In the genomic region with DNA sequence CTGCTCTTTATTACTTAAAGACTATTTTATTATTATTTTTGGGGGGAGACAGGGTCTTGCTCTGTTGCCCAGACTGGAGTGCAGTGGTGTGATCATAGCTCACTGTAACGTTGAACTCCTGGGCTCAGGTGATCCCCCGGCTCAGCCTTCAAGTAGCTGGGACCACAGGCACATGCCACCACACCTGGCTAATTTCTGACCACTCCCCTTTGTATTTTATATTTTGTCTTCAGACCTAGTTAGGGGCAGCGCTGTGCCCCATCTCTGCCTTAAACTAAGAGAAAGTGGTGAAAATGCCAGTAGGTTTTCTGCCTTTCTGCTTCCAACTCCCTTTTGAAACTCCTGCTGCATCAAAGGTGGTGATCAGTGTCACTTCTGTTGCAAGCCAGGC, we compare ENCODE assay signal across 9 cellular contexts.
DNase-seq lines count a peak whose midpoint lies in the region; ATAC-seq, FAIRE-seq and TF ChIP-seq lines count a peak whose summit lies in the region.
"Had no signal": no experiment of that assay in that cellular context is flagged by ENCODE, and none has a peak within 500 bp of the region (broad histone marks: within the 10 kb centered on the region; RNA-seq: fewer than 3 reads in every experiment).

No MANE protein-coding gene starts in this region.

- no peaks in the 10 kb centered on the region for H3K79me2 ChIP-seq in mammary epithelial cell (ENCODE audit: insufficient read depth, low read length)

- FAIRE-seq in pancreas (lab: Jason Lieb, UNC) (no peak), RCC 7860 (lab: Jason Lieb, UNC) (no peak)

- peak overlapping the region in 6 of 11 experiments; percentile 11 to 95 (median 82); a peak in 10 of 22 replicates for H3K27ac ChIP-seq in BLaER1 treated with 17β-estradiol and CSF1 and Interleukin-3, amounts not matched to agents 10 nM and 100 nM
- H3K27ac ChIP-seq in IMR-90 (ENCODE audit: insufficient read depth, low read length) (peak overlapping the region; percentile 87), mammary epithelial cell (ENCODE audit: insufficient read depth, low read depth, low read length) (peak overlapping the region; percentile 72), pancreas (peak overlapping the region in 3 of 4 donors; percentile 51 to 84 (median 76)), neuronal stem cell (replicated peaks; ENCODE audit: low read length) (no peak overlapping the region)

- peaks cover 0 to 91% (median 0%) of the 10 kb centered on the region in 11 experiments; a peak in 7 of 22 replicates for H3K27me3 ChIP-seq in BLaER1 treated with 17β-estradiol and CSF1 and Interleukin-3, amounts not matched to agents 10 nM and 100 nM
- H3K27me3 ChIP-seq in IMR-90 (ENCODE audit: control insufficient read depth, insufficient read depth, low read length) (no peaks in the 10 kb centered on the region), mammary epithelial cell (ENCODE audit: insufficient read depth, low read length) (no peaks in the 10 kb centered on the region), pancreas (no peaks in the 10 kb centered on the region), neuronal stem cell (ENCODE audit: control insufficient read depth in 3 of 3, insufficient read depth in 3 of 3, low read depth in 1 of 3, low read length in 3 of 3) (no peaks in the 10 kb centered on the region)

- H3K4me1 ChIP-seq in BLaER1 treated with 17β-estradiol and CSF1 and Interleukin-3, amounts not matched to agents 10 nM and 100 nM = peaks cover 52 to 58% (median 56%) of the 10 kb centered on the region in 10 experiments
- H3K4me1 ChIP-seq in IMR-90 (ENCODE audit: control insufficient read depth, insufficient read depth, low read length) (peaks cover 18% of the 10 kb centered on the region), mammary epithelial cell (ENCODE audit: insufficient read depth, low read length) (peaks cover 41% of the 10 kb centered on the region), pancreas (peaks cover 12 to 22% (median 21%) of the 10 kb centered on the region in 3 donors), neuronal stem cell (ENCODE audit: control insufficient read depth in 2 of 2, insufficient read depth in 1 of 2, low read depth in 1 of 2, low read length in 2 of 2) (peaks cover 4 to 28% of the 10 kb centered on the region in 2 donors)

- peak overlapping the region; percentile 82; the same call in 1 of the 2 replicates for H4K5ac ChIP-seq in IMR-90 (ENCODE audit: low read depth, low read length)

- TF ChIP-seq RAD21 in IMR-90 (IDR thresholded peaks at IDR 0.05; ENCODE audit: low read length) = no peak

- no peak for ATAC-seq in IMR-90 (ENCODE audit: low read depth)
- peak in 1 of 4 donors; percentile 45 for ATAC-seq in pancreas
- no peak for ATAC-seq in left lobe of liver

- TF ChIP-seq CTCF in IMR-90 (conservative IDR thresholded peaks at IDR 0.05; ENCODE audit: low read depth, low read length) = no peak
- no peak for TF ChIP-seq CTCF in mammary epithelial cell (conservative IDR thresholded peaks at IDR 0.05 in 1 of 2, IDR thresholded peaks at IDR 0.05 in 1 of 2; ENCODE audit: extremely low read depth in 1 of 2, insufficient read depth in 1 of 2, low read depth in 1 of 2, low read length in 2 of 2)
- no peak for TF ChIP-seq CTCF in pancreas (IDR thresholded peaks at IDR 0.05)

- H3K36me3 ChIP-seq in BLaER1 treated with 17β-estradiol and CSF1 and Interleukin-3, amounts not matched to agents 10 nM and 100 nM = peaks cover 30 to 47% (median 37%) of the 10 kb centered on the region in 11 experiments
- H3K36me3 ChIP-seq in IMR-90 (ENCODE audit: control insufficient read depth, insufficient read depth, low read length) (peaks cover 13% of the 10 kb centered on the region), mammary epithelial cell (ENCODE audit: insufficient read depth, low read length) (peaks cover 23% of the 10 kb centered on the region), pancreas (peaks cover 0 to 7% (median 0%) of the 10 kb centered on the region in 3 donors), neuronal stem cell (replicated peaks in 1 of 2; ENCODE audit: control insufficient read depth in 2 of 2, insufficient read depth in 2 of 2, low read length in 2 of 2) (peaks cover 13 to 35% of the 10 kb centered on the region in 2 donors)

- H3K14ac ChIP-seq in IMR-90 (replicated peaks; ENCODE audit: low read depth, low read length) (0 out of 2 replicates have a peak overlapping the region, but pooled peaks have one; percentile 51), neuronal stem cell (ENCODE audit: low read length) (no peak overlapping the region)

- H3K18ac ChIP-seq in IMR-90 (ENCODE audit: low read depth, low read length) (peak overlapping the region; percentile 84), neuronal stem cell (ENCODE audit: low read length) (no peak overlapping the region)

- no peak overlapping the region for H3K23ac ChIP-seq in IMR-90 (ENCODE audit: low read depth, low read length)
- H3K23ac ChIP-seq in neuronal stem cell (ENCODE audit: low read depth, low read length, poor library complexity) = no peak overlapping the region

- peaks cover 0 to 9% (median 5%) of the 10 kb centered on the region in 11 experiments; a peak in 14 of 22 replicates for H3K9me3 ChIP-seq in BLaER1 treated with 17β-estradiol and CSF1 and Interleukin-3, amounts not matched to agents 10 nM and 100 nM (replicated peaks in 1 of 11)
- H3K9me3 ChIP-seq in IMR-90 (ENCODE audit: control insufficient read depth, insufficient read depth, low read length) = no peaks in the 10 kb centered on the region
- H3K9me3 ChIP-seq in mammary epithelial cell (replicated peaks; ENCODE audit: insufficient read depth, low read length) = no peaks in the 10 kb centered on the region
- H3K9me3 ChIP-seq in pancreas = no peaks in the 10 kb centered on the region
- H3K9me3 ChIP-seq in neuronal stem cell (replicated peaks in 1 of 2; ENCODE audit: control insufficient read depth in 2 of 2, insufficient read depth in 1 of 2, low read depth in 1 of 2, low read length in 2 of 2) = no peaks in the 10 kb centered on the region

- peak overlapping the region in 9 of 11 experiments; percentile 28 to 84 (median 66); a peak in 14 of 22 replicates for H3K9ac ChIP-seq in BLaER1 treated with 17β-estradiol and CSF1 and Interleukin-3, amounts not matched to agents 10 nM and 100 nM
- H3K9ac ChIP-seq in IMR-90 (ENCODE audit: low read depth, low read length) (peak overlapping the region; percentile 43; the same call in 1 of the 2 replicates), mammary epithelial cell (ENCODE audit: insufficient read depth, low read length) (peak overlapping the region; percentile 36), neuronal stem cell (ENCODE audit: low read depth, low read length, poor library complexity) (no peak overlapping the region)

- H2BK15ac ChIP-seq in IMR-90 (ENCODE audit: low read depth, low read length) (peak overlapping the region; percentile 75; the same call in 1 of the 3 replicates), neuronal stem cell (ENCODE audit: low read length) (no peak overlapping the region)

- peak overlapping the region; percentile 76 for H2AK5ac ChIP-seq in IMR-90 (ENCODE audit: low read depth, low read length)
- H2AK5ac ChIP-seq in neuronal stem cell (ENCODE audit: low read depth, low read length) = no peak overlapping the region

- no peak overlapping the region for H3K4me3 ChIP-seq in BLaER1 treated with 17β-estradiol and CSF1 and Interleukin-3, amounts not matched to agents 10 nM and 100 nM
- H3K4me3 ChIP-seq in IMR-90 (ENCODE audit: insufficient read depth, low read depth, low read length) = no peak overlapping the region
- no peak overlapping the region for H3K4me3 ChIP-seq in mammary epithelial cell (replicated peaks in 1 of 3; ENCODE audit: insufficient read depth in 1 of 3, low read depth in 2 of 3, low read length in 3 of 3)
- no peak overlapping the region for H3K4me3 ChIP-seq in pancreas
- H3K4me3 ChIP-seq in neuronal stem cell (ENCODE audit: low read length in 2 of 2) = no peak overlapping the region

- H2BK12ac ChIP-seq in neuronal stem cell (ENCODE audit: low read length) = no peak overlapping the region

- H2BK5ac ChIP-seq in IMR-90 (ENCODE audit: low read depth, low read length, poor library complexity, severe bottlenecking) (peak overlapping the region; percentile 25), neuronal stem cell (ENCODE audit: low read length) (no peak overlapping the region)

- CTCF ChIA-PET in IMR-90 (lab: Yijun Ruan, JAX) = interaction anchor here (0.5 to 2.1 kb wide), 6 partner anchors 286 to 1178 kb away, joined by 3 to 11 read pairs (median 4); no protein-coding TSS in a partner anchor
- CTCF ChIA-PET in mammary epithelial cell (lab: Charles Lee; ENCODE audit: low non-redundant PET) = interaction anchor here (0.6 kb wide), 2 partner anchors 76 to 111 kb away, joined by 3 to 4 read pairs; no protein-coding TSS in a partner anchor

- H4K8ac ChIP-seq in IMR-90 (ENCODE audit: low read depth in 2 of 2, low read length in 2 of 2) = peak overlapping the region; percentile 67 to 88; a peak in 3 of 4 replicates
- H4K8ac ChIP-seq in neuronal stem cell (ENCODE audit: low read depth, low read length) = no peak overlapping the region

- in situ Hi-C loops in IMR-90 (cut with MboI; ENCODE audit: low sequenced_read_pairs) (no loop called here), mammary epithelial cell (cut with MboI; ENCODE audit: low sequenced_read_pairs in 2 of 2) (no loop called here)

- peaks cover 0 to 30% (median 0%) of the 10 kb centered on the region in 11 experiments; a peak in 6 of 22 replicates for H4K20me1 ChIP-seq in BLaER1 treated with 17β-estradiol and CSF1 and Interleukin-3, amounts not matched to agents 10 nM and 100 nM
- H4K20me1 ChIP-seq in IMR-90 (ENCODE audit: insufficient read depth, low read length) = no peaks in the 10 kb centered on the region
- no peaks in the 10 kb centered on the region for H4K20me1 ChIP-seq in mammary epithelial cell (ENCODE audit: insufficient read depth, low read length)

- dilution Hi-C loops in IMR-90 (cut with HindIII; ENCODE audit: low sequenced_read_pairs, unreplicated experiment) = no loop called here
- dilution Hi-C loops in mammary epithelial cell (cut with HindIII; ENCODE audit: low sequenced_read_pairs) = no loop called here

- H3K4ac ChIP-seq in IMR-90 (ENCODE audit: low read depth, low read length) = peak overlapping the region; percentile 36
- no peak overlapping the region for H3K4ac ChIP-seq in neuronal stem cell (ENCODE audit: low read length)

- H3K79me1 ChIP-seq in IMR-90 (ENCODE audit: low read depth in 1 of 2, low read length in 2 of 2) = no peaks in the 10 kb centered on the region
- no peaks in the 10 kb centered on the region for H3K79me1 ChIP-seq in neuronal stem cell (ENCODE audit: low read depth, low read length)

- H2BK120ac ChIP-seq in IMR-90 (ENCODE audit: low read depth, low read length) (peak overlapping the region; percentile 92; the same call in 1 of the 2 replicates), neuronal stem cell (ENCODE audit: low read depth, low read length) (no peak overlapping the region)

- TF ChIP-seq POLR2A in IMR-90 (IDR thresholded peaks at IDR 0.05; ENCODE audit: low read depth, low read length) = no peak

- peak overlapping the region; percentile 79 to 93 (median 89) for H3K4me2 ChIP-seq in BLaER1 treated with 17β-estradiol and CSF1 and Interleukin-3, amounts not matched to agents 10 nM and 100 nM
- H3K4me2 ChIP-seq in IMR-90 (ENCODE audit: low read depth, low read length) (no peak overlapping the region), mammary epithelial cell (ENCODE audit: insufficient read depth, low read depth, low read length) (peak overlapping the region; percentile 78), neuronal stem cell (ENCODE audit: insufficient read depth, low read length, poor library complexity, severe bottlenecking) (no peak overlapping the region)

- peak overlapping the region; percentile 93 for H2BK20ac ChIP-seq in IMR-90 (ENCODE audit: low read depth, low read length)

- intact Hi-C loops in IMR-90 (cut with micrococcal nuclease) (loop anchor here (1.0 to 10.0 kb wide), 2 partner anchors 344 to 586 kb away; no protein-coding TSS in a partner anchor), mammary epithelial cell (cut with micrococcal nuclease) (loop anchor here (5.0 kb wide), 1 partner anchor 603 kb away; no protein-coding TSS in a partner anchor), pancreas (cut with DNase I) (loop anchor here in 1 of 3 donors (10.0 kb wide), 1 partner anchor 1176 kb away; no protein-coding TSS in a partner anchor)

- DNase-seq in IMR-90 (no peak), mammary epithelial cell (no peak), pancreas (peak in 1 of 6 donors; percentile 52), neuronal stem cell (ENCODE audit: low spot score) (no peak), RCC 7860 (ENCODE audit: low spot score) (no peak), left lobe of liver (ENCODE audit: low spot score) (no peak)
- no peak for DNase-seq in activated CD4-positive, alpha-beta T cell treated with anti-CD3 and anti-CD28 coated beads for 48 hours
- DNase-seq: NCI-H1048 had no signal

- no CpG with 5 or more reads among the region's 3 CpGs for WGBS in IMR-90 (ENCODE audit: extremely low coverage in 2 of 2, insufficient read length in 1 of 2), 2 experiments
- 69% methylated on average over 3 of the region's 3 CpGs for WGBS in mammary epithelial cell (ENCODE audit: low coverage, missing lambda C conversion rate)
- 71 to 91% methylated on average over 3 of the region's 3 CpGs for WGBS in pancreas, 2 donors
- no CpG with 5 or more reads among the region's 3 CpGs for WGBS in neuronal stem cell (ENCODE audit: extremely low coverage in 2 of 2, insufficient read length in 2 of 2, insufficient replicate concordance in 1 of 2), 2 donors

- H3K9me1 ChIP-seq in IMR-90 (ENCODE audit: insufficient read depth, low read length) = peaks cover 9% of the 10 kb centered on the region

- no peak overlapping the region for H2AK9ac ChIP-seq in IMR-90 (replicated peaks; ENCODE audit: low read depth, low read length, poor library complexity)

- BruUV-seq in IMR-90 (replicated peaks; lab: Mats Ljungman, UMichigan) (no TSS peak), mammary epithelial cell (replicated peaks; lab: Mats Ljungman, UMichigan) (no TSS peak)

- no peak overlapping the region for H3K56ac ChIP-seq in IMR-90 (ENCODE audit: extremely low read depth, insufficient read depth, low read length)

- H2AFZ ChIP-seq in IMR-90 (replicated peaks; ENCODE audit: low read length, poor library complexity) = peak overlapping the region; percentile 91
- peak overlapping the region; percentile 18 for H2AFZ ChIP-seq in mammary epithelial cell (ENCODE audit: low read depth, low read length)
- no peak overlapping the region for H2AFZ ChIP-seq in neuronal stem cell (ENCODE audit: low read length)

- H4K91ac ChIP-seq in IMR-90 (ENCODE audit: insufficient read depth, low read depth, low read length) = peak overlapping the region; percentile 94
- no peak overlapping the region for H4K91ac ChIP-seq in neuronal stem cell (ENCODE audit: low read depth, low read length, poor library complexity)

- POLR2A ChIA-PET in IMR-90 (lab: Charles Lee; ENCODE audit: unreplicated experiment) = no interaction called here

Comparison
In these comparisons a context has a peak if more than half of its experiments do, and no peak if none do; other contexts are left out.
1. H3K4me2 ChIP-seq: peak in BLaER1 treated with 17β-estradiol and CSF1 and Interleukin-3, amounts not matched to agents 10 nM and 100 nM (11 of 11) and mammary epithelial cell (single experiment); none in IMR-90 (single experiment) and neuronal stem cell (single experiment).